In the genomic region with DNA sequence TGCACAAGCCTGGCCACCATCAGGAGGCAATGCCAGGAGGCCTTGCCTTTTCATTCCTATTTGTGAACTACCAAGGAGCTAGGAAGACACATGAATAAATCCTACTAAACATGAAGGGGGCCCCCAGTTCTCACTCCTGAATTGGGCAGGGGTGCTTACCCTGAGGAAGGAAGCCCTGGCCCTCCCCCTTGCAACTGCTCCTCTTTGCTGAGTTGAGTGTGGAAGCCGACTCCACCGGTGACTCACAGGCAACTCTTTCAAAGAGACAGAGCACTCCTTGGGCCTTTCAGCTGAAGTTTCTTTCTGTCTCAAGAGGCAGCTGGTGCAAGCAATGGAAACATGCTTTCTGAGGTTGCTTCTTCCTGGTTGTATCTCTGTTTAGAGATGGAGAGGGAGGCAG, we compare ENCODE assay signal across 35 cellular contexts. TPM values are rescaled to one million over a fixed set of nuclear protein-coding genes. Genes with fewer than 3 reads are reported as not detected.
DNase-seq lines count a peak whose midpoint lies in the region; ATAC-seq, FAIRE-seq and TF ChIP-seq lines count a peak whose summit lies in the region.
"Had no signal": no experiment of that assay in that cellular context is flagged by ENCODE, and none has a peak within 500 bp of the region (broad histone marks: within the 10 kb centered on the region; RNA-seq: fewer than 3 reads in every experiment).

No MANE protein-coding gene starts in this region.

- TF ChIP-seq CTCF in A549 (IDR thresholded peaks at IDR 0.05) (no peak), GM23338 (conservative IDR thresholded peaks at IDR 0.05; ENCODE audit: low read depth in 2 of 2) (no peak)

- H4K20me1 ChIP-seq in GM23338 (replicated peaks; ENCODE audit: insufficient read depth) = 0 out of 2 replicates have a peak, but pooled peaks cover 4% of the 10 kb centered on the region

- H3K36me3 Mint-ChIP-seq in GM23338 (ENCODE audit: low read depth) = no peaks in the 10 kb centered on the region; the same call in 2 of the 3 replicates
- H3K36me3 Mint-ChIP-seq: activated naive CD8-positive, alpha-beta T cell had no signal

- no peak overlapping the region for H2AFZ ChIP-seq in GM23338
- H2AFZ ChIP-seq: parathyroid adenoma had no signal

- no peak for TF ChIP-seq POLR2A in A549 (IDR thresholded peaks at IDR 0.05; ENCODE audit: low read length)

- 0 out of 3 replicates have a peak, but pooled peaks cover 3% of the 10 kb centered on the region for H3K9me3 Mint-ChIP-seq in GM23338

- CTCF ChIA-PET in A549 (lab: Yijun Ruan, JAX) = interaction anchor here (0.9 to 4.7 kb wide), 11 partner anchors 10 to 1049 kb away, joined by 3 to 46 read pairs (median 3); no protein-coding TSS in a partner anchor

- H3K27me3 ChIP-seq in GM23338 (ENCODE audit: insufficient read depth) = peaks cover 53% of the 10 kb centered on the region

- no peak for TF ChIP-seq RAD21 in A549 (conservative IDR thresholded peaks at IDR 0.05 in 1 of 2, IDR thresholded peaks at IDR 0.05 in 1 of 2)

- H3K4me3 Mint-ChIP-seq in GM23338 = 0 out of 3 replicates have a peak overlapping the region, but pooled peaks have one; percentile 70
- H3K4me3 Mint-ChIP-seq: activated naive CD8-positive, alpha-beta T cell; CD4-positive, alpha-beta T cell; naive thymus-derived CD8-positive, alpha-beta T cell had no signal

- intact Hi-C loops in head of caudate nucleus (cut with DNase I) = no loop called here

- no peaks in the 10 kb centered on the region for H3K9me3 ChIP-seq in A549
- H3K9me3 ChIP-seq: heart left ventricle, thoracic aorta had no signal

- peaks cover 50% of the 10 kb centered on the region for H3K27me3 Mint-ChIP-seq in GM23338 (ENCODE audit: insufficient read depth, low read depth, poor library complexity)

- no peak overlapping the region for H3K27ac Mint-ChIP-seq in GM23338
- H3K27ac Mint-ChIP-seq: activated naive CD8-positive, alpha-beta T cell; CD4-positive, alpha-beta T cell; H9; naive thymus-derived CD8-positive, alpha-beta T cell had no signal

- H3K4me1 Mint-ChIP-seq in GM23338 = peaks cover 15% of the 10 kb centered on the region

- H3K9me2 ChIP-seq in GM23338 (ENCODE audit: insufficient read depth) = no peaks in the 10 kb centered on the region

- H3K4me1 ChIP-seq in A549 = peaks cover 5% of the 10 kb centered on the region; the same call in 1 of the 3 replicates
- H3K4me1 ChIP-seq in GM23338 (ENCODE audit: insufficient read depth) = peaks cover 11% of the 10 kb centered on the region; the same call in 1 of the 2 replicates
- H3K4me1 ChIP-seq: parathyroid adenoma had no signal

- no peaks in the 10 kb centered on the region for H3K36me3 ChIP-seq in GM23338 (ENCODE audit: insufficient read depth)
- H3K36me3 ChIP-seq: heart left ventricle, thoracic aorta had no signal

- H3F3A ChIP-seq in GM23338 (replicated peaks; ENCODE audit: low read depth) = 0 out of 2 replicates have a peak, but pooled peaks cover 2% of the 10 kb centered on the region

- WGBS in A549 (ENCODE audit: missing lambda C conversion rate) = 24% methylated on average over 2 of the region's 2 CpGs

- H3K4me2 ChIP-seq in A549 = no peak overlapping the region
- H3K4me2 ChIP-seq in GM23338 = no peak overlapping the region
- H3K4me2 ChIP-seq: smooth muscle cell had no signal

- H3K4me3 ChIP-seq in A549 (no peak overlapping the region), GM23338 (no peak overlapping the region; the same call in 1 of the 2 replicates)
- H3K4me3 ChIP-seq: heart left ventricle, thoracic aorta had no signal

- ATAC-seq in A549 (peak; percentile 16 to 41; a peak in 1 of 6 replicates), GM23338 (no peak)
- ATAC-seq: esophagus mucosa; heart left ventricle; HepG2; naive thymus-derived CD8-positive, alpha-beta T cell; right cardiac atrium; stimulated activated naive CD8-positive, alpha-beta T cell treated with anti-CD3 and anti-CD28 coated beads, Interleukin-15, Interleukin-2, amounts not matched to agents 100 U/mL and 50 U/mL, for 24 hours had no signal

- DNase-seq in A549 (ENCODE audit: low read depth in 1 of 2, low spot score in 1 of 2) = no peak
- no peak for DNase-seq in GM23338 (ENCODE audit: low spot score)
- peak in 22 of 42 donors; percentile 13 to 64 (median 43) for DNase-seq in head of caudate nucleus
- peak; percentile 38 for DNase-seq in occipital lobe (lab: John Stamatoyannopoulos, UW)
- no peak for DNase-seq in amniotic stem cell (lab: John Stamatoyannopoulos, UW)
- no peak for DNase-seq in iPS-NIHi7 (ENCODE audit: extremely low spot score)
- no peak for DNase-seq in NCI-H1048 (lab: John Stamatoyannopoulos, UW)
- DNase-seq in SK-N-DZ (ENCODE audit: low spot score) = no peak
- DNase-seq: activated CD4-positive, alpha-beta T cell treated with anti-CD3 and anti-CD28 coated beads for 4 hours; activated effector memory CD4-positive, alpha-beta T cell treated with Interleukin-2 at 50 U/mL for 16 hours; activated T-cell treated with anti-CD3 and anti-CD28 coated beads for 4 hours; CD4-positive, alpha-beta T cell; cortex of kidney; H9; heart left ventricle; Karpas-422; naive thymus-derived CD8-positive, alpha-beta T cell; NCI-H1417 treated with DMSO at 0.1 percent for 48 hours; NCI-H2029 treated with DMSO at 0.1 percent for 48 hours; NCI-H446; NCI-H748 treated with DMSO at 0.1 percent for 48 hours; SHP77 treated with DMSO at 0.1 percent for 48 hours; stimulated activated CD4-positive, alpha-beta T cell treated with anti-CD3 and anti-CD28 coated beads, Interleukin-1b, Interleukin-23, amount 100 ng/mL, for 48 hours; stimulated activated naive CD8-positive, alpha-beta T cell treated with anti-CD3 and anti-CD28 coated beads, Interleukin-15, Interleukin-2, amounts not matched to agents 100 U/mL and 50 U/mL, for 24 hours; T-helper 9 cell had no signal

- FAIRE-seq in A549 (lab: Jason Lieb, UNC) = no peak
- FAIRE-seq: HepG2, RCC 7860 had no signal

- POLR2A ChIA-PET in A549 (lab: Yijun Ruan, JAX) = no interaction called here

- TF ChIP-seq EP300 in A549 (IDR thresholded peaks at IDR 0.05) = no peak

- H3K27ac ChIP-seq in A549 (no peak overlapping the region), GM23338 (ENCODE audit: low read depth) (no peak overlapping the region)
- H3K27ac ChIP-seq: heart left ventricle, parathyroid adenoma, thoracic aorta, VCaP had no signal

- H3K79me2 ChIP-seq in GM23338 (replicated peaks; ENCODE audit: insufficient read depth) = no peaks in the 10 kb centered on the region
- H3K79me2 ChIP-seq: parathyroid adenoma had no signal

TF ChIP-seq in A549, 52 proteins besides CTCF, POLR2A, EP300 and RAD21:
- no peak for TF ChIP-seq NFE2L2 (conservative IDR thresholded peaks at IDR 0.05; ENCODE audit: low read length)
- TF ChIP-seq EHMT2 (IDR thresholded peaks at IDR 0.05; ENCODE audit: low read depth) = no peak
- TF ChIP-seq MAFK (IDR thresholded peaks at IDR 0.05; ENCODE audit: partially characterized antibody) = no peak
- TF ChIP-seq SMC3 (IDR thresholded peaks at IDR 0.05) = no peak
- TF ChIP-seq EHF (CRISPR knock-in tag; IDR thresholded peaks at IDR 0.05) = no peak
- TF ChIP-seq FOSB (CRISPR knock-in tag; IDR thresholded peaks at IDR 0.05) = no peak
- no peak for TF ChIP-seq CBX8 (IDR thresholded peaks at IDR 0.05)
- no peak for TF ChIP-seq HOXA7 (CRISPR knock-in tag; IDR thresholded peaks at IDR 0.05)
- no peak for TF ChIP-seq ZC3H11A (IDR thresholded peaks at IDR 0.05)
- no peak for TF ChIP-seq JUNB (IDR thresholded peaks at IDR 0.05)
- TF ChIP-seq ZNF302 (CRISPR knock-in tag; IDR thresholded peaks at IDR 0.05) = no peak
- TF ChIP-seq CHD2 (IDR thresholded peaks at IDR 0.05; ENCODE audit: low read length, partially characterized antibody) = no peak
TF ChIP-seq in A549: peak in this region for 0.

RNA-seq across cellular contexts. Expression of gene GABRG3, which starts 1.7 kb away (rescaled TPM):
- 0.07 and 0.08 TPM in 2 replicates for polyA plus RNA-seq in A549 (2011; rRNA removed)
- polyA plus RNA-seq in A549 (2012; cell fraction: cytosol; rRNA removed) = 0.04 and 0.06 TPM in 2 replicates
- 0.01 TPM in 1 of 2 replicates, not detected in the other for polyA plus RNA-seq in A549 (2012; cell fraction: nucleus; rRNA removed)
- polyA plus RNA-seq in A549 (2017; fragmentation: RNase III; extraction: RNeasy Plus Mini Kit Qiagen cat#74134 plus additional on column Dnase treatment) = 0.18 to 0.25 TPM (median 0.20 TPM) in 3 replicates
- polyA minus RNA-seq in A549 (2011; rRNA and poly(A)+ RNA removed) = 0.29 TPM in 1 of 2 replicates, not detected in the other
- 0.50 and 1.4 TPM in 2 replicates for total RNA-seq in GM23338 (2014; rRNA removed; shearing (Covaris generic))
- polyA plus RNA-seq in GM23338 (2016; fragmentation: Nextera tagmentation; extraction: Ambion mirVana) = 0.10 and 0.40 TPM in 2 replicates
- total RNA-seq in occipital lobe = 19.3 TPM
- polyA plus RNA-seq in SK-N-DZ (2014; cell fraction: cytosol; rRNA removed) = not detected in 2 replicates
- not detected in 2 replicates for polyA plus RNA-seq in SK-N-DZ (2014; cell fraction: nucleus; rRNA removed)
- total RNA-seq: CD4-positive, alpha-beta T cell; esophagus mucosa; fibroblast of villous mesenchyme; heart left ventricle; HepG2; naive thymus-derived CD8-positive, alpha-beta T cell; right cardiac atrium; thoracic aorta had no signal
- polyA plus RNA-seq: heart left ventricle; HepG2; naive thymus-derived CD8-positive, alpha-beta T cell; smooth muscle cell had no signal

Comparison
In these comparisons a context has a peak if more than half of its experiments do, and no peak if none do; other contexts are left out.
1. DNase-seq: peak in head of caudate nucleus (22 of 42) and occipital lobe (single experiment); none in A549 (0 of 2), GM23338 (single experiment), amniotic stem cell (single experiment), iPS-NIHi7 (single experiment), NCI-H1048 (single experiment) and SK-N-DZ (single experiment).